1 cellular context compared by ENCODE assay signal in the genomic region with DNA sequence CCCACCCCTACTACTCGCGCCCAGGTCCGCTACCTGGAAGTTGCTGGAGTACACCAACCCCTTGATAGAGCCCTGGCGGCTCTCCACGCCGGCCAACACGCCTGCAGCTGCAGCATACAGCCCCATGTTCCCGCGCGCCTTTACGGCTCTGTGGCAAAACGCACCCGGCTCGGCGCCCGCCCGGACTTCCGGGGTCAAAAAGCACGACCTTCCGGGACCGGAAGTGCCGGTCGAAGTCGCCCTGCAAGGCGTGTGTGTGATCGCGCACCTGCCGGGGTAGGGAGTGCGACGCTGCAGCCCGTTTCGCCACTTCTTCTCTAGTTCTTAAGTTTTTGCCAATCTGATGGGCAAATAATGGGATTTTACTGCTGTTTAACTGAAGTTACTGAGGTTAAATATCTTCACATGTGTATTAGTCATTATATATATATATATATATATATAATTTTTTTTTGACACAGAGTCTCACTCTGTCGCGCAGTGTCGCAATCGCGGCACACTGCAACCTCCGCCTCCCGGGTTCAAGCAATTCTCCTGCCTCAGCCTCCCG.
TF ChIP-seq lines count a peak whose summit lies in the region.

NSUN5 (minus strand) TSS at position 162 of the 550 bp plus-strand sequence; CDS start at position 126, 36 bp downstream.

TF ChIP-seq in HepG2, 621 proteins besides CTCF, POLR2A, EP300 and RAD21 (continued from another document and continues in another):
- TF ChIP-seq ZNF503 (CRISPR knock-in tag; IDR thresholded peaks at IDR 0.05) (peak; percentile 65), ZNF430 (CRISPR knock-in tag; IDR thresholded peaks at IDR 0.05) (peak; percentile 93), ZMYM3 (CRISPR knock-in tag; IDR thresholded peaks at IDR 0.05) (no peak), HNRNPL (IDR thresholded peaks at IDR 0.05; ENCODE audit: low read depth, low read length) (no peak), ZNF350 (CRISPR knock-in tag; IDR thresholded peaks at IDR 0.05; ENCODE audit: borderline replicate concordance, low read depth) (peak; percentile 65; the same call in 1 of the 2 replicates), TGIF2 (CRISPR knock-in tag; IDR thresholded peaks at IDR 0.05) (no peak; the same call in 1 of the 2 replicates), ZNF180 (CRISPR knock-in tag; IDR thresholded peaks at IDR 0.05; ENCODE audit: borderline replicate concordance, low read depth) (peak; percentile 47; the same call in 1 of the 2 replicates), ZNF558 (CRISPR knock-in tag; IDR thresholded peaks at IDR 0.05; ENCODE audit: borderline replicate concordance) (peak; percentile 89; the same call in 1 of the 2 replicates), GTF3A (CRISPR knock-in tag; conservative IDR thresholded peaks at IDR 0.05) (no peak), ZNF614 (CRISPR knock-in tag; IDR thresholded peaks at IDR 0.05; ENCODE audit: borderline replicate concordance) (peak; percentile 71; the same call in 1 of the 2 replicates), ONECUT2 (CRISPR knock-in tag; IDR thresholded peaks at IDR 0.05) (peak; percentile 62), ZNF460 (CRISPR knock-in tag; IDR thresholded peaks at IDR 0.05; ENCODE audit: borderline replicate concordance) (no peak), ZNF781 (CRISPR knock-in tag; IDR thresholded peaks at IDR 0.05; ENCODE audit: borderline replicate concordance, not compliant biosample characterization) (peak; percentile 53), ZMYM4 (CRISPR knock-in tag; IDR thresholded peaks at IDR 0.05) (peak; percentile 62; the same call in 1 of the 2 replicates), ZNF605 (CRISPR knock-in tag; IDR thresholded peaks at IDR 0.05) (peak; percentile 86), SAP130 (CRISPR knock-in tag; IDR thresholded peaks at IDR 0.05; ENCODE audit: low read depth) (peak; percentile 96), ATAD3A (CRISPR knock-in tag; IDR thresholded peaks at IDR 0.05) (no peak), CREM (IDR thresholded peaks at IDR 0.05) (peak; percentile 32; the same call in 1 of the 2 replicates), CREM (CRISPR knock-in tag; IDR thresholded peaks at IDR 0.05) (no peak), ZNF530 (CRISPR knock-in tag; IDR thresholded peaks at IDR 0.05; ENCODE audit: low read depth) (no peak), MXI1 (IDR thresholded peaks at IDR 0.05; ENCODE audit: borderline replicate concordance, low read depth, low read length) (peak; percentile 83; the same call in 1 of the 3 replicates), SRSF9 (IDR thresholded peaks at IDR 0.05; ENCODE audit: borderline replicate concordance, insufficient read depth, low read depth, low read length, poor library complexity, severe bottlenecking) (no peak), ZNF317 (CRISPR knock-in tag; IDR thresholded peaks at IDR 0.05) (peak; percentile 80), RARG (CRISPR knock-in tag; IDR thresholded peaks at IDR 0.05; ENCODE audit: low read depth) (0 out of 2 replicates have a peak, but pooled peaks have one; percentile 59), ZNF3 (CRISPR knock-in tag; IDR thresholded peaks at IDR 0.05) (no peak), SATB2 (CRISPR knock-in tag; IDR thresholded peaks at IDR 0.05) (peak; percentile 89; the same call in 1 of the 2 replicates), ZBTB7A (CRISPR knock-in tag; IDR thresholded peaks at IDR 0.05) (no peak), NCOR1 (IDR thresholded peaks at IDR 0.05; ENCODE audit: borderline replicate concordance, low read length) (peak; percentile 38; the same call in 1 of the 2 replicates), RBAK (CRISPR knock-in tag; IDR thresholded peaks at IDR 0.05) (no peak), ZNF484 (CRISPR knock-in tag; IDR thresholded peaks at IDR 0.05; ENCODE audit: borderline replicate concordance, low read depth) (no peak), AHDC1 (CRISPR knock-in tag; IDR thresholded peaks at IDR 0.05; ENCODE audit: borderline replicate concordance) (peak; percentile 35; the same call in 1 of the 2 replicates), SYNCRIP (IDR thresholded peaks at IDR 0.05; ENCODE audit: insufficient read depth, low read depth, low read length) (no peak), TEAD3 (CRISPR knock-in tag; optimal IDR thresholded peaks at IDR 0.05; ENCODE audit: borderline replicate concordance) (peak; percentile 74), SP1 (IDR thresholded peaks at IDR 0.05) (no peak), SP1 (CRISPR knock-in tag; IDR thresholded peaks at IDR 0.05) (no peak), HDAC1 (CRISPR knock-in tag; IDR thresholded peaks at IDR 0.05) (peak; percentile 91), FIP1L1 (IDR thresholded peaks at IDR 0.05; ENCODE audit: borderline replicate concordance, insufficient read depth, low read depth, low read length) (no peak), RCOR2 (CRISPR knock-in tag; IDR thresholded peaks at IDR 0.05) (no peak), ZNF326 (CRISPR knock-in tag; IDR thresholded peaks at IDR 0.05; ENCODE audit: borderline replicate concordance) (no peak), MEIS2 (CRISPR knock-in tag; IDR thresholded peaks at IDR 0.05) (peak; percentile 82), ZSCAN21 (CRISPR knock-in tag; IDR thresholded peaks at IDR 0.05; ENCODE audit: borderline replicate concordance) (peak; percentile 90; the same call in 1 of the 2 replicates), ATF7-NPFF (CRISPR knock-in tag; IDR thresholded peaks at IDR 0.05; ENCODE audit: low read depth) (peak; percentile 68; the same call in 1 of the 2 replicates), ZNF10 (CRISPR knock-in tag; IDR thresholded peaks at IDR 0.05; ENCODE audit: borderline replicate concordance, low read depth) (no peak), NR0B2 (CRISPR knock-in tag; IDR thresholded peaks at IDR 0.05) (peak; percentile 66; the same call in 1 of the 2 replicates), GZF1 (CRISPR knock-in tag; IDR thresholded peaks at IDR 0.05) (0 out of 2 replicates have a peak, but pooled peaks have one; percentile 70), ZNF615 (CRISPR knock-in tag; IDR thresholded peaks at IDR 0.05; ENCODE audit: borderline replicate concordance) (no peak), ZNF549 (CRISPR knock-in tag; IDR thresholded peaks at IDR 0.05) (no peak), HDAC6 (IDR thresholded peaks at IDR 0.05; ENCODE audit: low read depth, low read length) (no peak), MTF1 (CRISPR knock-in tag; IDR thresholded peaks at IDR 0.05) (no peak)
- TF ChIP-seq, protein P1, sequence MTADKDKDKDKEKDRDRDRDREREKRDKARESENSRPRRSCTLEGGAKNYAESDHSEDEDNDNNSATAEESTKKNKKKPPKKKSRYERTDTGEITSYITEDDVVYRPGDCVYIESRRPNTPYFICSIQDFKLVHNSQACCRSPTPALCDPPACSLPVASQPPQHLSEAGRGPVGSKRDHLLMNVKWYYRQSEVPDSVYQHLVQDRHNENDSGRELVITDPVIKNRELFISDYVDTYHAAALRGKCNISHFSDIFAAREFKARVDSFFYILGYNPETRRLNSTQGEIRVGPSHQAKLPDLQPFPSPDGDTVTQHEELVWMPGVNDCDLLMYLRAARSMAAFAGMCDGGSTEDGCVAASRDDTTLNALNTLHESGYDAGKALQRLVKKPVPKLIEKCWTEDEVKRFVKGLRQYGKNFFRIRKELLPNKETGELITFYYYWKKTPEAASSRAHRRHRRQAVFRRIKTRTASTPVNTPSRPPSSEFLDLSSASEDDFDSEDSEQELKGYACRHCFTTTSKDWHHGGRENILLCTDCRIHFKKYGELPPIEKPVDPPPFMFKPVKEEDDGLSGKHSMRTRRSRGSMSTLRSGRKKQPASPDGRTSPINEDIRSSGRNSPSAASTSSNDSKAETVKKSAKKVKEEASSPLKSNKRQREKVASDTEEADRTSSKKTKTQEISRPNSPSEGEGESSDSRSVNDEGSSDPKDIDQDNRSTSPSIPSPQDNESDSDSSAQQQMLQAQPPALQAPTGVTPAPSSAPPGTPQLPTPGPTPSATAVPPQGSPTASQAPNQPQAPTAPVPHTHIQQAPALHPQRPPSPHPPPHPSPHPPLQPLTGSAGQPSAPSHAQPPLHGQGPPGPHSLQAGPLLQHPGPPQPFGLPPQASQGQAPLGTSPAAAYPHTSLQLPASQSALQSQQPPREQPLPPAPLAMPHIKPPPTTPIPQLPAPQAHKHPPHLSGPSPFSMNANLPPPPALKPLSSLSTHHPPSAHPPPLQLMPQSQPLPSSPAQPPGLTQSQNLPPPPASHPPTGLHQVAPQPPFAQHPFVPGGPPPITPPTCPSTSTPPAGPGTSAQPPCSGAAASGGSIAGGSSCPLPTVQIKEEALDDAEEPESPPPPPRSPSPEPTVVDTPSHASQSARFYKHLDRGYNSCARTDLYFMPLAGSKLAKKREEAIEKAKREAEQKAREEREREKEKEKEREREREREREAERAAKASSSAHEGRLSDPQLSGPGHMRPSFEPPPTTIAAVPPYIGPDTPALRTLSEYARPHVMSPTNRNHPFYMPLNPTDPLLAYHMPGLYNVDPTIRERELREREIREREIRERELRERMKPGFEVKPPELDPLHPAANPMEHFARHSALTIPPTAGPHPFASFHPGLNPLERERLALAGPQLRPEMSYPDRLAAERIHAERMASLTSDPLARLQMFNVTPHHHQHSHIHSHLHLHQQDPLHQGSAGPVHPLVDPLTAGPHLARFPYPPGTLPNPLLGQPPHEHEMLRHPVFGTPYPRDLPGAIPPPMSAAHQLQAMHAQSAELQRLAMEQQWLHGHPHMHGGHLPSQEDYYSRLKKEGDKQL (CRISPR knock-in tag; IDR thresholded peaks at IDR 0.05; ENCODE audit: low read depth) = no peak
- TF ChIP-seq, protein P2, sequence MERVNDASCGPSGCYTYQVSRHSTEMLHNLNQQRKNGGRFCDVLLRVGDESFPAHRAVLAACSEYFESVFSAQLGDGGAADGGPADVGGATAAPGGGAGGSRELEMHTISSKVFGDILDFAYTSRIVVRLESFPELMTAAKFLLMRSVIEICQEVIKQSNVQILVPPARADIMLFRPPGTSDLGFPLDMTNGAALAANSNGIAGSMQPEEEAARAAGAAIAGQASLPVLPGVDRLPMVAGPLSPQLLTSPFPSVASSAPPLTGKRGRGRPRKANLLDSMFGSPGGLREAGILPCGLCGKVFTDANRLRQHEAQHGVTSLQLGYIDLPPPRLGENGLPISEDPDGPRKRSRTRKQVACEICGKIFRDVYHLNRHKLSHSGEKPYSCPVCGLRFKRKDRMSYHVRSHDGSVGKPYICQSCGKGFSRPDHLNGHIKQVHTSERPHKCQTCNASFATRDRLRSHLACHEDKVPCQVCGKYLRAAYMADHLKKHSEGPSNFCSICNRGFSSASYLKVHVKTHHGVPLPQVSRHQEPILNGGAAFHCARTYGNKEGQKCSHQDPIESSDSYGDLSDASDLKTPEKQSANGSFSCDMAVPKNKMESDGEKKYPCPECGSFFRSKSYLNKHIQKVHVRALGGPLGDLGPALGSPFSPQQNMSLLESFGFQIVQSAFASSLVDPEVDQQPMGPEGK (CRISPR knock-in tag; IDR thresholded peaks at IDR 0.05) = peak; percentile 45
- TF ChIP-seq, protein P3, sequence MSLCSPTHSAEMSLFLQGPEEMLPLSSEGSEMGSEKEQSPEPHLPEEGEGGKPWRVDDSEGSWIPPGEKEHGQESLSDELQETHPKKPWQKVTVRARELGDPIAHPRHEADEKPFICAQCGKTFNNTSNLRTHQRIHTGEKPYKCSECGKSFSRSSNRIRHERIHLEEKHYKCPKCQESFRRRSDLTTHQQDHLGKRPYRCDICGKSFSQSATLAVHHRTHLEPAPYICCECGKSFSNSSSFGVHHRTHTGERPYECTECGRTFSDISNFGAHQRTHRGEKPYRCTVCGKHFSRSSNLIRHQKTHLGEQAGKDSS (CRISPR knock-in tag; IDR thresholded peaks at IDR 0.05; ENCODE audit: borderline replicate concordance, low read depth) = no peak; the same call in 1 of the 2 replicates
